In genomic region chr6:148701393-148701774, GRCh38 we compare ENCODE assay signal across 11 cellular contexts. TPM values are rescaled to one million over a fixed set of nuclear protein-coding genes. Genes with fewer than 3 reads are reported as not detected.
DNase-seq lines count a peak whose midpoint lies in the region; ATAC-seq and TF ChIP-seq lines count a peak whose summit lies in the region.
"Had no signal": no experiment of that assay in that cellular context is flagged by ENCODE, and none has a peak within 500 bp of the region (broad histone marks: within the 10 kb centered on the region; RNA-seq: fewer than 3 reads in every experiment).

No MANE protein-coding gene starts in this region.

- TF ChIP-seq CTCF in MM.1S (IDR thresholded peaks at IDR 0.05; ENCODE audit: low read length) (no peak), fibroblast of lung (conservative IDR thresholded peaks at IDR 0.05 in 1 of 2, IDR thresholded peaks at IDR 0.05 in 1 of 2; ENCODE audit: low read depth in 1 of 2, low read length in 2 of 2) (no peak)

- peak overlapping the region; percentile 91 for H2AFZ ChIP-seq in MM.1S (ENCODE audit: low read length)
- H2AFZ ChIP-seq in fibroblast of lung (ENCODE audit: low read length), result peak overlapping the region; percentile 39

- H3K4me2 ChIP-seq in MM.1S (ENCODE audit: low read depth, low read length) (peak overlapping the region; percentile 86), fibroblast of lung (ENCODE audit: extremely low read depth, insufficient read depth, low read length) (peak overlapping the region; percentile 99)

- peaks cover 23% of the 10 kb centered on the region for H3K27me3 Mint-ChIP-seq in T-helper 1 cell treated with Interleukin-12 subunit alpha and Interleukin-12 subunit beta and Interleukin-4 antibody, amounts not matched to agents 30 μg/mL and 1 μg/mL, for 36 hours (ENCODE audit: low read depth)

- H3K4me3 ChIP-seq in MM.1S (ENCODE audit: low read length), result peak overlapping the region; percentile 64
- H3K4me3 ChIP-seq in fibroblast of lung (replicated peaks in 1 of 4; ENCODE audit: control extremely low read depth in 1 of 4, insufficient read depth in 1 of 4, low read depth in 3 of 4, low read length in 4 of 4), result peak overlapping the region; percentile 40 to 62 (median 43)
- H3K4me3 ChIP-seq in stomach smooth muscle (ENCODE audit: low read length in 2 of 2), result peak overlapping the region; percentile 53 to 71

- H3K9me3 ChIP-seq in MM.1S (replicated peaks; ENCODE audit: insufficient read depth, low read length), result no peaks in the 10 kb centered on the region
- H3K9me3 ChIP-seq in fibroblast of lung (ENCODE audit: control insufficient read depth, insufficient read depth, low read depth, low read length), result no peaks in the 10 kb centered on the region
- H3K9me3 ChIP-seq in stomach smooth muscle (ENCODE audit: control insufficient read depth in 2 of 2, low read length in 2 of 2), result no peaks in the 10 kb centered on the region

- peaks cover 5% of the 10 kb centered on the region for H3K36me3 Mint-ChIP-seq in T-helper 1 cell treated with Interleukin-12 subunit alpha and Interleukin-12 subunit beta and Interleukin-4 antibody, amounts not matched to agents 30 μg/mL and 1 μg/mL, for 36 hours (ENCODE audit: low read depth)

- H4K20me1 ChIP-seq in MM.1S (ENCODE audit: insufficient read depth, low read length) (no peaks in the 10 kb centered on the region), fibroblast of lung (ENCODE audit: control insufficient read depth, extremely low read depth, insufficient read depth, low read length) (no peaks in the 10 kb centered on the region)

- H3K79me2 ChIP-seq in MM.1S (ENCODE audit: low read length), result no peaks in the 10 kb centered on the region
- H3K79me2 ChIP-seq in fibroblast of lung (ENCODE audit: control insufficient read depth, insufficient read depth, low read length), result no peaks in the 10 kb centered on the region

- H3K4me3 Mint-ChIP-seq in T-helper 1 cell treated with Interleukin-12 subunit alpha and Interleukin-12 subunit beta and Interleukin-4 antibody, amounts not matched to agents 30 μg/mL and 1 μg/mL, for 36 hours, result peak overlapping the region; percentile 90

- 0 out of 2 replicates have a peak, but pooled peaks cover 2% of the 10 kb centered on the region for H3F3A ChIP-seq in MM.1S (ENCODE audit: insufficient read depth, low read length)

- H3K9ac ChIP-seq in MM.1S (ENCODE audit: low read length), result no peak overlapping the region
- H3K9ac ChIP-seq in fibroblast of lung (ENCODE audit: insufficient read depth, low read length), result no peak overlapping the region
- peak overlapping the region in 1 of 2 donors; percentile 68 for H3K9ac ChIP-seq in stomach smooth muscle (ENCODE audit: low read length in 2 of 2)

- no peak for DNase-seq in T-helper 1 cell
- DNase-seq in MM.1S, result no peak
- no peak for DNase-seq in fibroblast of lung (ENCODE audit: low read depth in 2 of 2)
- DNase-seq in SW 1271 (lab: John Stamatoyannopoulos, UW), result no peak
- no peak for DNase-seq in SIG-M5 (lab: John Stamatoyannopoulos, UW)
- DNase-seq: kidney glomerular epithelial cell; NCI-H2081; stimulated activated CD4-positive, alpha-beta T cell treated with anti-CD3 and anti-CD28 coated beads, Interleukin-4, amount 100 ng/mL, for 24 hours had no signal

- no peaks in the 10 kb centered on the region for H3K27me3 ChIP-seq in MM.1S (replicated peaks; ENCODE audit: insufficient read depth, low read length)
- no peaks in the 10 kb centered on the region for H3K27me3 ChIP-seq in fibroblast of lung (ENCODE audit: control insufficient read depth, insufficient read depth, low read length)
- no peaks in the 10 kb centered on the region for H3K27me3 ChIP-seq in stomach smooth muscle (ENCODE audit: control insufficient read depth in 1 of 2, insufficient read depth in 2 of 2, low read length in 2 of 2)

- no peaks in the 10 kb centered on the region for H3K36me3 ChIP-seq in MM.1S (replicated peaks; ENCODE audit: insufficient read depth, low read length)
- no peaks in the 10 kb centered on the region for H3K36me3 ChIP-seq in fibroblast of lung (ENCODE audit: control insufficient read depth, insufficient read depth, low read length)
- no peaks in the 10 kb centered on the region for H3K36me3 ChIP-seq in stomach smooth muscle (ENCODE audit: control insufficient read depth in 2 of 2, insufficient read depth in 2 of 2, low read length in 2 of 2)

- peaks cover 10% of the 10 kb centered on the region for H3K9me3 Mint-ChIP-seq in T-helper 1 cell treated with Interleukin-12 subunit alpha and Interleukin-12 subunit beta and Interleukin-4 antibody, amounts not matched to agents 30 μg/mL and 1 μg/mL, for 36 hours

- peak overlapping the region; percentile 46 for H3K27ac Mint-ChIP-seq in T-helper 1 cell treated with Interleukin-12 subunit alpha and Interleukin-12 subunit beta and Interleukin-4 antibody, amounts not matched to agents 30 μg/mL and 1 μg/mL, for 36 hours

- H3K9me2 ChIP-seq in MM.1S (replicated peaks; ENCODE audit: insufficient read depth, low read length), result no peaks in the 10 kb centered on the region

- no peak for ATAC-seq in GM18517 (IDR thresholded peaks at IDR 0.05; ENCODE audit: unreplicated experiment)

- H3K4me1 ChIP-seq in MM.1S (ENCODE audit: low read length) (no peaks in the 10 kb centered on the region), fibroblast of lung (ENCODE audit: control insufficient read depth, extremely low read depth, insufficient read depth, low read length) (no peaks in the 10 kb centered on the region), stomach smooth muscle (ENCODE audit: control insufficient read depth, insufficient read depth, low read length) (peaks cover 5% of the 10 kb centered on the region)

- 0 out of 2 replicates have a peak overlapping the region, but pooled peaks have one; percentile 6 for H3K27ac ChIP-seq in MM.1S (ENCODE audit: low read length)
- H3K27ac ChIP-seq in fibroblast of lung (ENCODE audit: insufficient read depth, low read length), result no peak overlapping the region
- H3K27ac ChIP-seq in stomach smooth muscle (ENCODE audit: low read length), result no peak overlapping the region

- peaks cover 8% of the 10 kb centered on the region for H3K4me1 Mint-ChIP-seq in T-helper 1 cell treated with Interleukin-12 subunit alpha and Interleukin-12 subunit beta and Interleukin-4 antibody, amounts not matched to agents 30 μg/mL and 1 μg/mL, for 36 hours (ENCODE audit: low read depth)

RNA-seq across cellular contexts. Expression of gene UST, which starts 45.4 kb away (rescaled TPM):
- total RNA-seq in fibroblast of lung, result 19.5 and 20.0 TPM in 2 replicates
- polyA plus RNA-seq in fibroblast of lung, result 6.8 and 9.7 TPM in 2 replicates
- 6.2 and 7.6 TPM in 2 replicates for polyA plus RNA-seq in fibroblast of lung (2012)
- 3.1 and 12.2 TPM in 2 replicates for polyA minus RNA-seq in fibroblast of lung (ENCODE audit: low replicate concordance)
